32 cellular contexts compared by ENCODE assay signal in the genomic region with DNA sequence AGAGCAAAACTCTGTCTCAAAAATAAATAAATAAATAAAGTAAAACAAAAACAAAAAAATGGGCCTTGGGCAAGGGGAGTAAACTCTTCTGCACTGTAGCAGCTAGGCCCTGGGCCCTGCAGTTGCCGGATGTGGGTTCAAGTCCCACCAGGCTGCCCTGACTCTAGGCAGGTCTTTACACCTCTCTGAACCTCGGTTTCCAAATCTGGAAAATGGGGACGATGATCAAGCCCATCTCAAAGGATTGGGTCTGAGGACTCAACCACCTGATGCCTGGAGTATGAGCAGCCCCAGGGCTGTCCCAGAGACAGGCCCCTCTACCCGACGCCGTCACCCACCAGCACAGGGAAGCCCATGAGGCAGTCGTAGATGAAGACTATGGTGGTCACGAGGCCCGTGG. TPM values are rescaled to one million over a fixed set of nuclear protein-coding genes. Genes with fewer than 3 reads are reported as not detected.
"Had no signal": no experiment of that assay in that cellular context is flagged by ENCODE, and none has a peak within 500 bp of the region (broad histone marks: within the 10 kb centered on the region; RNA-seq: fewer than 3 reads in every experiment).

No MANE protein-coding gene starts in this region.

- FAIRE-seq: endometrium, islet of Langerhans, keratinocyte had no signal

- H3K4me3 ChIP-seq: colonic mucosa, esophagus squamous epithelium, gastrocnemius medialis, heart right ventricle, left lung, lower lobe of right lung, mucosa of descending colon had no signal

- H3K9me3 ChIP-seq: colonic mucosa, esophagus squamous epithelium, gastrocnemius medialis, heart right ventricle, left lung, lower lobe of right lung, mucosa of descending colon had no signal

- H3K36me3 ChIP-seq: colonic mucosa, gastrocnemius medialis, left lung had no signal

- ATAC-seq: effector memory CD8-positive, alpha-beta T cell; esophagus mucosa; gastrocnemius medialis; left cardiac atrium; left lung; left ventricle myocardium superior; lower lobe of right lung; mucosa of descending colon had no signal

- H3K4me1 ChIP-seq: gastrocnemius medialis had no signal

- H3K27ac ChIP-seq: colonic mucosa, epithelial cell of prostate, esophagus squamous epithelium, gastrocnemius medialis, heart right ventricle, left lung, lower lobe of right lung had no signal

- DNase-seq: colonic mucosa; cortex of kidney; effector CD8-positive, alpha-beta T cell; effector memory CD8-positive, alpha-beta T cell; erythroblast; esophagus squamous epithelium; foreskin fibroblast; foreskin melanocyte; gastrocnemius medialis; glutamatergic neuron; head of caudate nucleus; heart right ventricle; hippocampal formation; left cardiac atrium; left lung; left ventricle myocardium superior; lower lobe of right lung; mesenchymal stem cell; mucosa of descending colon had no signal

RNA-seq across cellular contexts. Expression of a gene that starts 9.4 kb away (rescaled TPM):
- total RNA-seq: colonic mucosa, dermis microvascular lymphatic vessel endothelial cell, esophagus mucosa, esophagus squamous epithelium, gastrocnemius medialis, glomerular endothelial cell, heart right ventricle, kidney epithelial cell, left cardiac atrium, left lung, left ventricle myocardium superior, lower leg skin, lower lobe of right lung, lung microvascular endothelial cell, mesenteric fat pad, mesothelial cell of epicardium, mucosa of descending colon, myocyte had no signal
- polyA plus RNA-seq: heart right ventricle, keratinocyte had no signal
